ENCODE assay signal across 20 cellular contexts in the genomic region with DNA sequence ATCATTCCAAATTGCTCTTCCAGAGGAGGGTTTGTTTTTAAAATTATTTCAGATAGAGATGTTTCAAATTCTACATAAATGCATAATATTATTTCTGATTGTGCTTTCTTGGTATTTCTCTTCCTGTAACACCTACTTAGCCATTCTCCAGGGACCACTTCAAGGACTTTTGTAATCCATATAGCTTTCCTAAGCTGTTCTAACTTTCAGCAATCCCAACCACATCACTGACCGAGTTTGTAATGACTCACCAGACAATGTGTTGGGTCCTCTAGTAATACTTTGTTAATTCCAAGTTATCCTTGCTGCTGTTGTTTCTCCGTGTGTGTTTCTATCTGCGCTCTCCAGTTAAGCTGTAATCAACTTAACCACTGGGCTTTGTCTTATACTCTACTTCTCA.
DNase-seq lines count a peak whose midpoint lies in the region; ATAC-seq and TF ChIP-seq lines count a peak whose summit lies in the region.
"Had no signal": no experiment of that assay in that cellular context is flagged by ENCODE, and none has a peak within 500 bp of the region (broad histone marks: within the 10 kb centered on the region; RNA-seq: fewer than 3 reads in every experiment).

No MANE protein-coding gene starts in this region.

- H3K4me3 ChIP-seq in AG10803 (ENCODE audit: low read length) (no peak overlapping the region), RWPE2 (ENCODE audit: severe bottlenecking) (no peak overlapping the region), fibroblast of mammary gland (ENCODE audit: control insufficient read depth, low read depth, low read length) (no peak overlapping the region)
- H3K4me3 ChIP-seq: esophagus squamous epithelium, SJCRH30, upper lobe of left lung had no signal

- no peaks in the 10 kb centered on the region for H3K27me3 ChIP-seq in RWPE2 (ENCODE audit: insufficient read depth, poor library complexity, severe bottlenecking)
- H3K27me3 ChIP-seq: esophagus squamous epithelium, SJCRH30, upper lobe of left lung had no signal

- TF ChIP-seq CTCF in AG10803 (conservative IDR thresholded peaks at IDR 0.05; ENCODE audit: low read length), result no peak
- TF ChIP-seq CTCF in RWPE2 (IDR thresholded peaks at IDR 0.05; ENCODE audit: poor library complexity, severe bottlenecking), result no peak
- TF ChIP-seq CTCF in fibroblast of mammary gland (conservative IDR thresholded peaks at IDR 0.05; ENCODE audit: control insufficient read depth, insufficient read depth, low read depth, low read length), result no peak
- TF ChIP-seq CTCF in GM20000 (IDR thresholded peaks at IDR 0.05; ENCODE audit: extremely low read depth, missing control alignments), result no peak

- DNase-seq in AG10803 (ENCODE audit: low read depth) (peak; percentile 43), RWPE2 (ENCODE audit: low spot score) (no peak), fibroblast of mammary gland (ENCODE audit: low read depth) (peak; percentile 92), non-pigmented ciliary epithelial cell (ENCODE audit: low read depth) (peak; percentile 10), ecto neural progenitor cell (ENCODE audit: low spot score) (no peak), GM20000 (ENCODE audit: low spot score) (no peak)
- DNase-seq: activated B cell treated with CpG ODN at 0.5 μM for 24 hours; activated naive CD8-positive, alpha-beta T cell treated with anti-CD3 and anti-CD28 coated beads, Interleukin-2, amount 10 ng/mL, durations not matched to agents 7 days and 5 days; effector CD8-positive, alpha-beta T cell; esophagus squamous epithelium; left colon; NCI-H1417 treated with DMSO at 0.1 percent for 48 hours; NCI-H2171; NCI-H82; occipital lobe; right cardiac atrium; upper lobe of left lung had no signal

- H3K36me3 ChIP-seq in RWPE2 (ENCODE audit: low read depth), result no peaks in the 10 kb centered on the region
- H3K36me3 ChIP-seq: esophagus squamous epithelium, SJCRH30, upper lobe of left lung had no signal

- no peaks in the 10 kb centered on the region for H3K9me3 ChIP-seq in RWPE2 (ENCODE audit: severe bottlenecking)
- H3K9me3 ChIP-seq: esophagus squamous epithelium, upper lobe of left lung had no signal

- H3K4me1 ChIP-seq in RWPE2 (ENCODE audit: insufficient read depth, poor library complexity, severe bottlenecking), result peaks cover 4% of the 10 kb centered on the region
- H3K4me1 ChIP-seq: upper lobe of left lung had no signal

- peak; percentile 45; the same call in 1 of the 3 replicates for ATAC-seq in RWPE2 (ENCODE audit: low read depth)
- ATAC-seq in HG03432 (IDR thresholded peaks at IDR 0.05; ENCODE audit: unreplicated experiment), result no peak
- ATAC-seq in GM19023 (IDR thresholded peaks at IDR 0.05; ENCODE audit: unreplicated experiment), result no peak
- ATAC-seq: left colon had no signal

- no peak overlapping the region for H3K27ac ChIP-seq in RWPE2 (ENCODE audit: poor library complexity, severe bottlenecking)
- H3K27ac ChIP-seq: esophagus squamous epithelium, SJCRH30, upper lobe of left lung had no signal

Comparison
In these comparisons a context has a peak if more than half of its experiments do, and no peak if none do; other contexts are left out.
1. DNase-seq: peak in AG10803 (single experiment), fibroblast of mammary gland (single experiment) and non-pigmented ciliary epithelial cell (single experiment); none in RWPE2 (single experiment), ecto neural progenitor cell (single experiment) and GM20000 (single experiment).